ENCODE assay signal across 1 cellular context in genomic region chr5:79108792-79109191, GRCh38.
A peak's percentile ranks its signal among the peaks of the same experiment; 100 is the strongest.
TF ChIP-seq lines count a peak whose summit lies in the region.

No MANE protein-coding gene starts in this region.

TF ChIP-seq in HepG2, 621 proteins besides CTCF, POLR2A, EP300 and RAD21 (continued from another document and continues in another):
- TF ChIP-seq CBX2 (IDR thresholded peaks at IDR 0.05; ENCODE audit: low read depth, low read length), result no peak
- peak; percentile 71; the same call in 1 of the 2 replicates for TF ChIP-seq CBX2 (CRISPR knock-in tag; IDR thresholded peaks at IDR 0.05; ENCODE audit: low read depth)
- no peak for TF ChIP-seq ZNF724P (CRISPR knock-in tag; IDR thresholded peaks at IDR 0.05; ENCODE audit: borderline replicate concordance)
- no peak for TF ChIP-seq NFKB2 (CRISPR knock-in tag; IDR thresholded peaks at IDR 0.05; ENCODE audit: borderline replicate concordance)
- peak; percentile 17; the same call in 1 of the 2 replicates for TF ChIP-seq MIER3 (CRISPR knock-in tag; IDR thresholded peaks at IDR 0.05; ENCODE audit: borderline replicate concordance)
- no peak for TF ChIP-seq ZNF672 (CRISPR knock-in tag; IDR thresholded peaks at IDR 0.05)
- TF ChIP-seq, protein P1, sequence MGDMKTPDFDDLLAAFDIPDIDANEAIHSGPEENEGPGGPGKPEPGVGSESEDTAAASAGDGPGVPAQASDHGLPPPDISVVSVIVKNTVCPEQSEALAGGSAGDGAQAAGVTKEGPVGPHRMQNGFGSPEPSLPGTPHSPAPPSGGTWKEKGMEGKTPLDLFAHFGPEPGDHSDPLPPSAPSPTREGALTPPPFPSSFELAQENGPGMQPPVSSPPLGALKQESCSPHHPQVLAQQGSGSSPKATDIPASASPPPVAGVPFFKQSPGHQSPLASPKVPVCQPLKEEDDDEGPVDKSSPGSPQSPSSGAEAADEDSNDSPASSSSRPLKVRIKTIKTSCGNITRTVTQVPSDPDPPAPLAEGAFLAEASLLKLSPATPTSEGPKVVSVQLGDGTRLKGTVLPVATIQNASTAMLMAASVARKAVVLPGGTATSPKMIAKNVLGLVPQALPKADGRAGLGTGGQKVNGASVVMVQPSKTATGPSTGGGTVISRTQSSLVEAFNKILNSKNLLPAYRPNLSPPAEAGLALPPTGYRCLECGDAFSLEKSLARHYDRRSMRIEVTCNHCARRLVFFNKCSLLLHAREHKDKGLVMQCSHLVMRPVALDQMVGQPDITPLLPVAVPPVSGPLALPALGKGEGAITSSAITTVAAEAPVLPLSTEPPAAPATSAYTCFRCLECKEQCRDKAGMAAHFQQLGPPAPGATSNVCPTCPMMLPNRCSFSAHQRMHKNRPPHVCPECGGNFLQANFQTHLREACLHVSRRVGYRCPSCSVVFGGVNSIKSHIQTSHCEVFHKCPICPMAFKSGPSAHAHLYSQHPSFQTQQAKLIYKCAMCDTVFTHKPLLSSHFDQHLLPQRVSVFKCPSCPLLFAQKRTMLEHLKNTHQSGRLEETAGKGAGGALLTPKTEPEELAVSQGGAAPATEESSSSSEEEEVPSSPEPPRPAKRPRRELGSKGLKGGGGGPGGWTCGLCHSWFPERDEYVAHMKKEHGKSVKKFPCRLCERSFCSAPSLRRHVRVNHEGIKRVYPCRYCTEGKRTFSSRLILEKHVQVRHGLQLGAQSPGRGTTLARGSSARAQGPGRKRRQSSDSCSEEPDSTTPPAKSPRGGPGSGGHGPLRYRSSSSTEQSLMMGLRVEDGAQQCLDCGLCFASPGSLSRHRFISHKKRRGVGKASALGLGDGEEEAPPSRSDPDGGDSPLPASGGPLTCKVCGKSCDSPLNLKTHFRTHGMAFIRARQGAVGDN (CRISPR knock-in tag; IDR thresholded peaks at IDR 0.05), result peak; percentile 34
- peak; percentile 25; the same call in 1 of the 2 replicates for TF ChIP-seq NCOR1 (IDR thresholded peaks at IDR 0.05; ENCODE audit: borderline replicate concordance, low read length)
- TF ChIP-seq PAXIP1 (CRISPR knock-in tag; conservative IDR thresholded peaks at IDR 0.05), result peak; percentile 75
- TF ChIP-seq, protein P2, sequence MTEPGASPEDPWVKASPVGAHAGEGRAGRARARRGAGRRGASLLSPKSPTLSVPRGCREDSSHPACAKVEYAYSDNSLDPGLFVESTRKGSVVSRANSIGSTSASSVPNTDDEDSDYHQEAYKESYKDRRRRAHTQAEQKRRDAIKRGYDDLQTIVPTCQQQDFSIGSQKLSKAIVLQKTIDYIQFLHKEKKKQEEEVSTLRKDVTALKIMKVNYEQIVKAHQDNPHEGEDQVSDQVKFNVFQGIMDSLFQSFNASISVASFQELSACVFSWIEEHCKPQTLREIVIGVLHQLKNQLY (CRISPR knock-in tag; IDR thresholded peaks at IDR 0.05), result 0 out of 2 replicates have a peak, but pooled peaks have one; percentile 22
- TF ChIP-seq CHD4 (IDR thresholded peaks at IDR 0.05; ENCODE audit: borderline replicate concordance, low read length), result no peak
- TF ChIP-seq ADNP (CRISPR knock-in tag; IDR thresholded peaks at IDR 0.05), result peak; percentile 75; the same call in 1 of the 2 replicates
- peak; percentile 32; the same call in 1 of the 2 replicates for TF ChIP-seq NR2F6 (IDR thresholded peaks at IDR 0.05)
- TF ChIP-seq NR2F6 (CRISPR knock-in tag; IDR thresholded peaks at IDR 0.05), result peak; percentile 85
- TF ChIP-seq, protein P3, sequence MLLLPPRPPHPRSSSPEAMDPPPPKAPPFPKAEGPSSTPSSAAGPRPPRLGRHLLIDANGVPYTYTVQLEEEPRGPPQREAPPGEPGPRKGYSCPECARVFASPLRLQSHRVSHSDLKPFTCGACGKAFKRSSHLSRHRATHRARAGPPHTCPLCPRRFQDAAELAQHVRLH (CRISPR knock-in tag; IDR thresholded peaks at IDR 0.05; ENCODE audit: borderline replicate concordance, low read depth), result peak; percentile 25; the same call in 1 of the 2 replicates
- TF ChIP-seq, protein P4, sequence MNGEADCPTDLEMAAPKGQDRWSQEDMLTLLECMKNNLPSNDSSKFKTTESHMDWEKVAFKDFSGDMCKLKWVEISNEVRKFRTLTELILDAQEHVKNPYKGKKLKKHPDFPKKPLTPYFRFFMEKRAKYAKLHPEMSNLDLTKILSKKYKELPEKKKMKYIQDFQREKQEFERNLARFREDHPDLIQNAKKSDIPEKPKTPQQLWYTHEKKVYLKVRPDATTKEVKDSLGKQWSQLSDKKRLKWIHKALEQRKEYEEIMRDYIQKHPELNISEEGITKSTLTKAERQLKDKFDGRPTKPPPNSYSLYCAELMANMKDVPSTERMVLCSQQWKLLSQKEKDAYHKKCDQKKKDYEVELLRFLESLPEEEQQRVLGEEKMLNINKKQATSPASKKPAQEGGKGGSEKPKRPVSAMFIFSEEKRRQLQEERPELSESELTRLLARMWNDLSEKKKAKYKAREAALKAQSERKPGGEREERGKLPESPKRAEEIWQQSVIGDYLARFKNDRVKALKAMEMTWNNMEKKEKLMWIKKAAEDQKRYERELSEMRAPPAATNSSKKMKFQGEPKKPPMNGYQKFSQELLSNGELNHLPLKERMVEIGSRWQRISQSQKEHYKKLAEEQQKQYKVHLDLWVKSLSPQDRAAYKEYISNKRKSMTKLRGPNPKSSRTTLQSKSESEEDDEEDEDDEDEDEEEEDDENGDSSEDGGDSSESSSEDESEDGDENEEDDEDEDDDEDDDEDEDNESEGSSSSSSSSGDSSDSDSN (CRISPR knock-in tag; IDR thresholded peaks at IDR 0.05), result 0 out of 2 replicates have a peak, but pooled peaks have one; percentile 1
- peak; percentile 90 for TF ChIP-seq ZMYM3 (CRISPR knock-in tag; IDR thresholded peaks at IDR 0.05)
- TF ChIP-seq TFE3 (CRISPR knock-in tag; IDR thresholded peaks at IDR 0.05), result peak; percentile 41; the same call in 1 of the 2 replicates
- peak; percentile 73; the same call in 1 of the 2 replicates for TF ChIP-seq HOMEZ (CRISPR knock-in tag; IDR thresholded peaks at IDR 0.05; ENCODE audit: low read depth)
- TF ChIP-seq HDAC1 (CRISPR knock-in tag; IDR thresholded peaks at IDR 0.05), result peak; percentile 60
- TF ChIP-seq HNF1B (CRISPR knock-in tag; IDR thresholded peaks at IDR 0.05), result peak; percentile 75
- TF ChIP-seq FOSL1 (CRISPR knock-in tag; IDR thresholded peaks at IDR 0.05; ENCODE audit: borderline replicate concordance), result no peak
- TF ChIP-seq ZNF501 (CRISPR knock-in tag; IDR thresholded peaks at IDR 0.05), result 0 out of 2 replicates have a peak, but pooled peaks have one; percentile 47
- TF ChIP-seq NR2F2 (IDR thresholded peaks at IDR 0.05; ENCODE audit: borderline replicate concordance, low read depth), result 0 out of 2 replicates have a peak, but pooled peaks have one; percentile 44
- no peak for TF ChIP-seq ZNF136 (CRISPR knock-in tag; IDR thresholded peaks at IDR 0.05; ENCODE audit: low read depth)
- peak; percentile 40; the same call in 1 of the 2 replicates for TF ChIP-seq PHF21A (CRISPR knock-in tag; IDR thresholded peaks at IDR 0.05)
- TF ChIP-seq ZNF232 (CRISPR knock-in tag; IDR thresholded peaks at IDR 0.05; ENCODE audit: borderline replicate concordance), result no peak
